In genomic region chr13:31001647-31002046, GRCh38 we compare ENCODE assay signal across 29 cellular contexts.
DNase-seq lines count a peak whose midpoint lies in the region; ATAC-seq and TF ChIP-seq lines count a peak whose summit lies in the region.
"Had no signal": no experiment of that assay in that cellular context is flagged by ENCODE, and none has a peak within 500 bp of the region (broad histone marks: within the 10 kb centered on the region; RNA-seq: fewer than 3 reads in every experiment).

No MANE protein-coding gene starts in this region.

- H3K27me3 Mint-ChIP-seq in endodermal cell (ENCODE audit: insufficient read depth), result peaks cover 4% of the 10 kb centered on the region
- peaks cover 22% of the 10 kb centered on the region for H3K27me3 Mint-ChIP-seq in activated T-cell treated with anti-CD3 and anti-CD28 coated beads, Interleukin-2, amount 50 U/mL, for 4 hours (ENCODE audit: low read depth)
- H3K27me3 Mint-ChIP-seq: brain had no signal

- H2AK5ac ChIP-seq in mesendoderm (ENCODE audit: low read length), result no peak overlapping the region

- no peaks in the 10 kb centered on the region for H3K9me3 ChIP-seq in SK-N-MC (ENCODE audit: low read depth, low read length)
- no peaks in the 10 kb centered on the region for H3K9me3 ChIP-seq in endodermal cell (ENCODE audit: control insufficient read depth, low read length)
- H3K9me3 ChIP-seq: SJCRH30, tibial artery had no signal

- no peak overlapping the region for H2BK120ac ChIP-seq in mesendoderm (ENCODE audit: low read depth, low read length)

- peak; percentile 48 for DNase-seq in DMS53 (lab: John Stamatoyannopoulos, UW)
- no peak for DNase-seq in DMS53 treated with DMSO at 0.1 percent for 48 hours (lab: John Stamatoyannopoulos, UW; ENCODE audit: unreplicated experiment)
- no peak for DNase-seq in SK-N-MC (ENCODE audit: low read depth, low spot score)
- DNase-seq in endodermal cell, result peak; percentile 35
- peak; percentile 37 for DNase-seq in mesendoderm
- DNase-seq in activated T-cell treated with anti-CD3 and anti-CD28 coated beads, Interleukin-2, amount 50 U/mL, for 4 hours, result no peak
- DNase-seq: activated CD4-positive, CD25-positive, alpha-beta regulatory T cell treated with anti-CD3 and anti-CD28 coated beads, Interleukin-2, amount 50 U/mL, for 72 hours; activated CD8-positive, alpha-beta T cell treated with anti-CD3 and anti-CD28 coated beads, Interleukin-2, amount 10 ng/mL, durations not matched to agents 7 days and 5 days; activated effector memory CD4-positive, alpha-beta T cell treated with anti-CD3 and anti-CD28 coated beads, Interleukin-2, amount 50 U/mL, for 16 hours; activated naive CD8-positive, alpha-beta T cell treated with anti-CD3 and anti-CD28 coated beads, Interleukin-2, amount 10 ng/mL, durations not matched to agents 7 days and 5 days; CD4-positive, alpha-beta T cell; effector CD4-positive, alpha-beta T cell; foreskin fibroblast; GDM1; KG1; naive thymus-derived CD4-positive, alpha-beta T cell; NCI-H1417 treated with DMSO at 0.1 percent for 48 hours; NCI-H2081 treated with DMSO at 0.1 percent for 48 hours; NCI-H446 treated with DMSO at 0.1 percent for 48 hours; NCI-H82; SJCRH30; T-helper 1 cell; tibial artery had no signal

- no peak overlapping the region for H2BK5ac ChIP-seq in mesendoderm (ENCODE audit: low read length)

- no peak for TF ChIP-seq CTCF in endodermal cell (conservative IDR thresholded peaks at IDR 0.05)

- no peaks in the 10 kb centered on the region for H3K79me1 ChIP-seq in mesendoderm (ENCODE audit: low read length)

- H3K27ac Mint-ChIP-seq in endodermal cell, result no peak overlapping the region
- H3K27ac Mint-ChIP-seq: activated CD8-positive, alpha-beta T cell treated with anti-CD3 and anti-CD28 coated beads, Interleukin-2, amount 10 ng/mL, durations not matched to agents 7 days and 5 days; activated naive CD8-positive, alpha-beta T cell treated with anti-CD3 and anti-CD28 coated beads, Interleukin-2, amount 10 ng/mL, durations not matched to agents 7 days and 5 days; CD4-positive, alpha-beta T cell; mesothelial cell of epicardium had no signal

- H3K27me3 ChIP-seq in endodermal cell (ENCODE audit: control insufficient read depth, insufficient read depth, low read length, poor library complexity, severe bottlenecking) (no peaks in the 10 kb centered on the region), mesendoderm (ENCODE audit: insufficient read depth, low read length, poor library complexity) (no peaks in the 10 kb centered on the region)
- H3K27me3 ChIP-seq: SJCRH30, tibial artery had no signal

- no peak overlapping the region for H3K56ac ChIP-seq in mesendoderm (ENCODE audit: low read length)

- no peaks in the 10 kb centered on the region for H3K79me2 ChIP-seq in mesendoderm (ENCODE audit: control insufficient read depth, insufficient read depth, low read length)

- no peak overlapping the region for H2BK15ac ChIP-seq in mesendoderm (replicated peaks; ENCODE audit: low read depth)

- no peak overlapping the region for H4K8ac ChIP-seq in mesendoderm (ENCODE audit: low read depth, low read length)

- H3K4me3 ChIP-seq in SK-N-MC (no peak overlapping the region), endodermal cell (ENCODE audit: low read length) (no peak overlapping the region), mesendoderm (ENCODE audit: low read length) (no peak overlapping the region)
- H3K4me3 ChIP-seq: SJCRH30, smooth muscle cell, tibial artery had no signal

- no peak overlapping the region for H3K23ac ChIP-seq in mesendoderm (ENCODE audit: low read length)

- no peak overlapping the region for H3K4ac ChIP-seq in mesendoderm (ENCODE audit: low read depth, low read length)

- H3K4me3 Mint-ChIP-seq in endodermal cell, result no peak overlapping the region
- no peak overlapping the region for H3K4me3 Mint-ChIP-seq in activated T-cell treated with anti-CD3 and anti-CD28 coated beads, Interleukin-2, amount 50 U/mL, for 4 hours
- H3K4me3 Mint-ChIP-seq: activated CD8-positive, alpha-beta T cell treated with anti-CD3 and anti-CD28 coated beads, Interleukin-2, amount 10 ng/mL, durations not matched to agents 7 days and 5 days; activated naive CD8-positive, alpha-beta T cell treated with anti-CD3 and anti-CD28 coated beads, Interleukin-2, amount 10 ng/mL, durations not matched to agents 7 days and 5 days; brain; CD4-positive, alpha-beta T cell; mesothelial cell of epicardium; naive thymus-derived CD4-positive, alpha-beta T cell had no signal

- 96 to 100% methylated on average over 1 to 2 of the region's 2 CpGs for WGBS in endodermal cell (ENCODE audit: insufficient coverage in 1 of 2, insufficient read length in 1 of 2), 2 experiments
- no CpG with 5 or more reads among the region's 2 CpGs for WGBS in mesendoderm (ENCODE audit: extremely low coverage, insufficient coverage, low lambda C conversion rate)

- H3K4me1 ChIP-seq in endodermal cell (ENCODE audit: control insufficient read depth, insufficient read depth, low read length) (no peaks in the 10 kb centered on the region), mesendoderm (ENCODE audit: control insufficient read depth, low read depth, low read length) (no peaks in the 10 kb centered on the region)
- H3K4me1 ChIP-seq: SJCRH30 had no signal

- H3K9me3 Mint-ChIP-seq in endodermal cell, result no peaks in the 10 kb centered on the region
- H3K9me3 Mint-ChIP-seq in activated T-cell treated with anti-CD3 and anti-CD28 coated beads, Interleukin-2, amount 50 U/mL, for 4 hours, result no peaks in the 10 kb centered on the region
- H3K9me3 Mint-ChIP-seq: activated naive CD8-positive, alpha-beta T cell treated with anti-CD3 and anti-CD28 coated beads, Interleukin-2, amount 10 ng/mL, durations not matched to agents 7 days and 5 days; CD4-positive, alpha-beta T cell; mesothelial cell of epicardium had no signal

- no peaks in the 10 kb centered on the region for H3K36me3 Mint-ChIP-seq in endodermal cell (ENCODE audit: low read depth)
- no peaks in the 10 kb centered on the region for H3K36me3 Mint-ChIP-seq in activated T-cell treated with anti-CD3 and anti-CD28 coated beads, Interleukin-2, amount 50 U/mL, for 4 hours (ENCODE audit: insufficient read depth)
- H3K36me3 Mint-ChIP-seq: activated naive CD8-positive, alpha-beta T cell treated with anti-CD3 and anti-CD28 coated beads, Interleukin-2, amount 10 ng/mL, durations not matched to agents 7 days and 5 days; brain; mesothelial cell of epicardium; naive thymus-derived CD4-positive, alpha-beta T cell had no signal

- no peaks in the 10 kb centered on the region for H3K4me1 Mint-ChIP-seq in endodermal cell
- no peaks in the 10 kb centered on the region for H3K4me1 Mint-ChIP-seq in activated T-cell treated with anti-CD3 and anti-CD28 coated beads, Interleukin-2, amount 50 U/mL, for 4 hours (ENCODE audit: low read depth)
- H3K4me1 Mint-ChIP-seq: activated naive CD8-positive, alpha-beta T cell treated with anti-CD3 and anti-CD28 coated beads, Interleukin-2, amount 10 ng/mL, durations not matched to agents 7 days and 5 days; brain; mesothelial cell of epicardium; naive thymus-derived CD4-positive, alpha-beta T cell had no signal

- no peak overlapping the region for H4K5ac ChIP-seq in mesendoderm (ENCODE audit: low read length)

- no peak for ATAC-seq in HG02970 (IDR thresholded peaks at IDR 0.05; ENCODE audit: low FRiP score, unreplicated experiment)
- ATAC-seq in activated T-cell treated with anti-CD3 and anti-CD28 coated beads, Interleukin-2, amount 50 U/mL, for 4 hours, result no peak
- no peak for ATAC-seq in HG02973 (IDR thresholded peaks at IDR 0.05; ENCODE audit: unreplicated experiment)
- ATAC-seq: activated CD8-positive, alpha-beta T cell treated with anti-CD3 and anti-CD28 coated beads, Interleukin-2, amount 10 ng/mL, durations not matched to agents 7 days and 5 days; naive thymus-derived CD4-positive, alpha-beta T cell had no signal

- H3K36me3 ChIP-seq in SK-N-MC (ENCODE audit: insufficient read depth, low read length) (peaks cover 24% of the 10 kb centered on the region), endodermal cell (ENCODE audit: control insufficient read depth, insufficient read depth, low read length) (no peaks in the 10 kb centered on the region), mesendoderm (ENCODE audit: control insufficient read depth, insufficient read depth, low read length) (no peaks in the 10 kb centered on the region)
- H3K36me3 ChIP-seq: SJCRH30, tibial artery had no signal

- H3K18ac ChIP-seq in mesendoderm (ENCODE audit: low read length), result no peak overlapping the region

- no peak overlapping the region for H3K4me2 ChIP-seq in mesendoderm (ENCODE audit: low read length)
- H3K4me2 ChIP-seq: smooth muscle cell had no signal

- H3K9ac ChIP-seq in SK-N-MC (ENCODE audit: insufficient read length), result no peak overlapping the region
- H3K9ac ChIP-seq in endodermal cell (ENCODE audit: extremely low read depth, low read length, poor library complexity, severe bottlenecking), result no peak overlapping the region
- no peak overlapping the region for H3K9ac ChIP-seq in mesendoderm (ENCODE audit: low read length)

- H3K27ac ChIP-seq in SK-N-MC (peak overlapping the region; percentile 43; the same call in 1 of the 2 replicates), endodermal cell (ENCODE audit: low read depth, low read length) (no peak overlapping the region), mesendoderm (ENCODE audit: low read depth, low read length) (no peak overlapping the region)
- H3K27ac ChIP-seq: 22Rv1, SJCRH30, tibial artery had no signal

Comparison
In these comparisons a context has a peak if more than half of its experiments do, and no peak if none do; other contexts are left out.
1. DNase-seq: peak in DMS53 (single experiment), endodermal cell (single experiment) and mesendoderm (single experiment); none in DMS53 treated with DMSO at 0.1 percent for 48 hours (single experiment), SK-N-MC (single experiment) and activated T-cell treated with anti-CD3 and anti-CD28 coated beads, Interleukin-2, amount 50 U/mL, for 4 hours (single experiment).